8 cellular contexts compared by ENCODE assay signal in the genomic region with DNA sequence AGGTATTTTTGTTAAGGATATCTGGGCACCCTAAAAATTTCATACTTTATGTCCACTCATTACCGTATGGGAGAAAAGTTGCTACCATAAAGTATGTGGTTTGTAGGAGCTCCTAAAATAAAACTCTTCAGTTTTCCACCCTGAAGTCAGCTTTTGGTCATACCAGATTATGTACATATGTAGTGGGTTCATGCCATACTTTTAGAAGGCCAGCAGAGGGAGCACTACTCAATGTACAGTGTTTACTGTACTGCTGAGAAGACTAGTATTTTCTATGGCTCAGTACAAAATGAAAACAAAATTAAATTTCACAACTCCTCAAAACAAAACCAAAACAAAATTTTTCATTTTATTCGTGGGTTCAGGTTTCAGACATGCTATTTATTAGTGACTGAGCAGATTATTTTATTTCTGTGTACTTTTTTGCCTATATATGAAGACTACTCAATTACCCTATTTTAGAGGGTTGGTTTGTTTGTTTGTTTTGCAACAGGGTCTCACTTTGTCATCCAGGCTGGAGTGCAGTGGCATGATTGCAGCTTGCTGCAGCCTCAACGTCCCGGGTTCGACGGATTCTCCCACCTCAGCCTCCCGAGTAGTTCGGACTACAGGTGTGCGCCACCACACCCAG. TPM values are rescaled to one million over a fixed set of nuclear protein-coding genes. Genes with fewer than 3 reads are reported as not detected.
A peak's percentile ranks its signal among the peaks of the same experiment; 100 is the strongest.
DNase-seq lines count a peak whose midpoint lies in the region; ATAC-seq and TF ChIP-seq lines count a peak whose summit lies in the region.

No MANE protein-coding gene starts in this region.

- WGBS in transverse colon (ENCODE audit: low coverage in 1 of 2), 2 donors: 66 to 75% methylated on average over 7 to 9 of the region's 9 CpGs

- peaks cover 7 to 12% of the 10 kb centered on the region in 2 donors for H3K4me1 Mint-ChIP-seq in effector memory CD8-positive, alpha-beta T cell (ENCODE audit: low read depth in 2 of 2)

- DNase-seq in DMS114 treated with DMSO at 0.1 percent for 48 hours (lab: John Stamatoyannopoulos, UW; ENCODE audit: unreplicated experiment) (peak; percentile 68), NCI-H345 (lab: John Stamatoyannopoulos, UW) (peak; percentile 61), middle frontal gyrus (ENCODE audit: extremely low spot score, low spot score) (peak; percentile 73), transverse colon (peak; percentile 51)
- peak in 3 of 4 experiments; percentile 20 to 36 (median 35) for DNase-seq in activated CD4-positive, CD25-positive, alpha-beta regulatory T cell (lab: John Stamatoyannopoulos, UW)
- DNase-seq in effector memory CD8-positive, alpha-beta T cell: peak; percentile 55 to 61 (median 58)

- H3K4me3 ChIP-seq in transverse colon: no peak overlapping the region

- H3K27ac ChIP-seq in transverse colon: no peak overlapping the region

- no peaks in the 10 kb centered on the region for H3K27me3 Mint-ChIP-seq in effector memory CD8-positive, alpha-beta T cell

- peak; percentile 80 to 90 (median 83) for TF ChIP-seq CTCF in transverse colon (IDR thresholded peaks at IDR 0.05)

- H3K4me3 Mint-ChIP-seq in effector memory CD8-positive, alpha-beta T cell: peak overlapping the region; percentile 31 to 55

- in situ Hi-C loops in transverse colon (cut with MboI; ENCODE audit: low pct_ligation_motif_present in 1 of 4, low pct_unique_long_range_greater_than_20kb in 1 of 4, low sequenced_read_pairs in 3 of 4): loop anchor here (5.0 to 25.0 kb wide), 3 partner anchors 424 to 734 kb away; no protein-coding TSS in a partner anchor

- H3K27ac Mint-ChIP-seq in effector memory CD8-positive, alpha-beta T cell: peak overlapping the region; percentile 70 to 88

- no peaks in the 10 kb centered on the region for H3K27me3 ChIP-seq in transverse colon

- no peaks in the 10 kb centered on the region for H3K36me3 ChIP-seq in transverse colon

- intact Hi-C loops in transverse colon (cut with DNase I; ENCODE audit: low total_unique reads): loop anchor here (10.0 kb wide), 1 partner anchor 52 kb away; no protein-coding TSS in a partner anchor

- no peaks in the 10 kb centered on the region for H3K9me3 ChIP-seq in transverse colon

- H3K36me3 Mint-ChIP-seq in effector memory CD8-positive, alpha-beta T cell (ENCODE audit: insufficient read depth): peaks cover 36% of the 10 kb centered on the region

- TF ChIP-seq EP300 in transverse colon (IDR thresholded peaks at IDR 0.05; ENCODE audit: low read depth): no peak

- peak; percentile 97 for ATAC-seq in GM19438 (IDR thresholded peaks at IDR 0.05; ENCODE audit: low read depth, unreplicated experiment)
- ATAC-seq in HG03378 (IDR thresholded peaks at IDR 0.05; ENCODE audit: unreplicated experiment): peak; percentile 96
- ATAC-seq in effector memory CD8-positive, alpha-beta T cell (replicated peaks): peak; percentile 100

- peaks cover 0 to 11% (median 4%) of the 10 kb centered on the region in 4 donors for H3K4me1 ChIP-seq in transverse colon

- no peaks in the 10 kb centered on the region for H3K9me3 Mint-ChIP-seq in effector memory CD8-positive, alpha-beta T cell

- no peak for TF ChIP-seq POLR2A in transverse colon (IDR thresholded peaks at IDR 0.05)

RNA-seq across cellular contexts. Expression of a gene that starts 24.3 kb away (rescaled TPM):
- 1 to 10 TPM; 2.2 to 8.1 (median 2.9) TPM for total RNA-seq in transverse colon

RNA-seq across cellular contexts. Expression of a gene that starts 46.0 kb away (rescaled TPM):
- total RNA-seq in transverse colon: 100 to 1,000 TPM in 3 of 4 donors, 10 to 100 TPM in 1; 92.4 to 333 (median 176) TPM
